Comparison of ENCODE assay signal across 8 cellular contexts in the genomic region with DNA sequence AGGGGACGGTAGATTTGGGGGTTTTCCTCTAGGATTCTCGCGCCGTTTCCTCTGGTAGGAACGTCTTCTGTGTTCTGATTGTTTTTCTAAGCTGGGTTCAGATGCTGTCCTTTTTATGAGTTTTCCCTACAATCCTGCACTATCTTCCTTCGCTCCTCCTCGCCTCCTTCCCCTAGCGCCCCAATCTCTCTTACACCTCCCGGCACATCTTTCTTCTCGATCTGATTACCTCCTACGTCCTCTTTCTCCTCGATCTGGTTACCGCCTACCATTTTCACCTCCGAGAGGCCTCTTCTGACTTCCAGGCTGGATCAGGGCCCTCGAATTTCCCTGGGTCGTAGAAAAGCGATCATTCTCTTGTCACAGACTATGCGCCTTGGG. TPM values are rescaled to one million over a fixed set of nuclear protein-coding genes. Genes with fewer than 3 reads are reported as not detected.
A peak's percentile ranks its signal among the peaks of the same experiment; 100 is the strongest.
DNase-seq lines count a peak whose midpoint lies in the region; ATAC-seq and TF ChIP-seq lines count a peak whose summit lies in the region.

No MANE protein-coding gene starts in this region.

- TF ChIP-seq CTCF in astrocyte of the spinal cord (IDR thresholded peaks at IDR 0.05; ENCODE audit: low read depth, low read length) (no peak), lower lobe of right lung (IDR thresholded peaks at IDR 0.05) (no peak), upper lobe of right lung (IDR thresholded peaks at IDR 0.05) (no peak)

- no peaks in the 10 kb centered on the region for H3K27me3 Mint-ChIP-seq in activated CD4-positive, alpha-beta T cell treated with anti-CD3 and anti-CD28 coated beads, Interleukin-2, amount 10 ng/mL, durations not matched to agents 7 days and 5 days
- H3K27me3 Mint-ChIP-seq in IgD-negative memory B cell: no peaks in the 10 kb centered on the region

- H3K9me3 ChIP-seq in lower lobe of right lung (no peaks in the 10 kb centered on the region), upper lobe of right lung (no peaks in the 10 kb centered on the region)

- no peaks in the 10 kb centered on the region for H3K27me3 ChIP-seq in lower lobe of right lung (ENCODE audit: low read depth)
- no peaks in the 10 kb centered on the region for H3K27me3 ChIP-seq in upper lobe of right lung

- H3K27ac Mint-ChIP-seq in activated CD4-positive, alpha-beta T cell treated with anti-CD3 and anti-CD28 coated beads, Interleukin-2, amount 10 ng/mL, durations not matched to agents 7 days and 5 days: peak overlapping the region; percentile 92
- peak overlapping the region; percentile 97 to 99 (median 98) for H3K27ac Mint-ChIP-seq in IgD-negative memory B cell

- no peaks in the 10 kb centered on the region for H3K9me3 Mint-ChIP-seq in activated CD4-positive, alpha-beta T cell treated with anti-CD3 and anti-CD28 coated beads, Interleukin-2, amount 10 ng/mL, durations not matched to agents 7 days and 5 days
- no peaks in the 10 kb centered on the region for H3K9me3 Mint-ChIP-seq in IgD-negative memory B cell

- intact Hi-C loops in lower lobe of right lung (cut with DNase I) (no loop called here), upper lobe of right lung (cut with DNase I) (no loop called here)

- peaks cover 46% of the 10 kb centered on the region for H3K4me1 Mint-ChIP-seq in activated CD4-positive, alpha-beta T cell treated with anti-CD3 and anti-CD28 coated beads, Interleukin-2, amount 10 ng/mL, durations not matched to agents 7 days and 5 days
- peaks cover 25 to 31% (median 29%) of the 10 kb centered on the region in 3 donors for H3K4me1 Mint-ChIP-seq in IgD-negative memory B cell

- peak overlapping the region; percentile 94 for H3K4me3 ChIP-seq in astrocyte of the spinal cord (ENCODE audit: low read depth, low read length)
- H3K4me3 ChIP-seq in lower lobe of right lung: peak overlapping the region; percentile 94
- H3K4me3 ChIP-seq in upper lobe of right lung: peak overlapping the region; percentile 100

- peak; percentile 25 for DNase-seq in activated CD4-positive, alpha-beta T cell treated with anti-CD3 and anti-CD28 coated beads, Interleukin-2, amount 10 ng/mL, durations not matched to agents 7 days and 5 days
- no peak for DNase-seq in activated CD4-positive, alpha-beta T cell treated with anti-CD3 and anti-CD28 coated beads for 1 hour
- no peak for DNase-seq in astrocyte of the spinal cord (ENCODE audit: low read depth, low spot score)
- no peak for DNase-seq in lower lobe of right lung
- no peak for DNase-seq in upper lobe of right lung
- no peak for DNase-seq in SHP77 treated with DMSO at 0.1 percent for 48 hours (lab: John Stamatoyannopoulos, UW)

- in situ Hi-C loops in astrocyte of the spinal cord (cut with HindIII; ENCODE audit: low sequenced_read_pairs): no loop called here

- H3K36me3 ChIP-seq in lower lobe of right lung: peaks cover 53% of the 10 kb centered on the region
- peaks cover 41% of the 10 kb centered on the region for H3K36me3 ChIP-seq in upper lobe of right lung

- ATAC-seq in lower lobe of right lung: peak in 1 of 2 donors; percentile 2
- no peak for ATAC-seq in upper lobe of right lung
- ATAC-seq in HG03521 (IDR thresholded peaks at IDR 0.05; ENCODE audit: unreplicated experiment): no peak

- peak overlapping the region; percentile 94 for H3K4me3 Mint-ChIP-seq in activated CD4-positive, alpha-beta T cell treated with anti-CD3 and anti-CD28 coated beads, Interleukin-2, amount 10 ng/mL, durations not matched to agents 7 days and 5 days
- peak overlapping the region; percentile 99 to 100 (median 99) for H3K4me3 Mint-ChIP-seq in IgD-negative memory B cell

- H3K27ac ChIP-seq in lower lobe of right lung (peak overlapping the region; percentile 98), upper lobe of right lung (peak overlapping the region; percentile 99)

- H3K4me1 ChIP-seq in lower lobe of right lung (peaks cover 43% of the 10 kb centered on the region), upper lobe of right lung (peaks cover 43% of the 10 kb centered on the region)

- peaks cover 36% of the 10 kb centered on the region for H3K36me3 Mint-ChIP-seq in activated CD4-positive, alpha-beta T cell treated with anti-CD3 and anti-CD28 coated beads, Interleukin-2, amount 10 ng/mL, durations not matched to agents 7 days and 5 days (ENCODE audit: low read depth)
- H3K36me3 Mint-ChIP-seq in IgD-negative memory B cell: peaks cover 3% of the 10 kb centered on the region

- CTCF ChIA-PET in activated CD4-positive, alpha-beta T cell treated with anti-CD3 and anti-CD28 coated beads, Interleukin-2, amount 10 ng/mL, durations not matched to agents 7 days and 5 days (lab: Charles Lee): interaction anchor here (0.9 to 4.0 kb wide), 7 partner anchors 10 to 99 kb away, joined by 3 to 18 read pairs (median 3); no protein-coding TSS in a partner anchor

- POLR2A ChIA-PET in activated CD4-positive, alpha-beta T cell treated with anti-CD3 and anti-CD28 coated beads, Interleukin-2, amount 10 ng/mL, durations not matched to agents 7 days and 5 days (lab: Charles Lee): interaction anchor here (1.0 kb wide), 1 partner anchor 28 kb away, joined by 4 read pairs; no protein-coding TSS in a partner anchor

RNA-seq across cellular contexts. Expression of a gene that starts 0.4 kb away (rescaled TPM):
- 100 to 1,000 TPM in 1 of 2 experiments, 10 to 100 TPM in 1; 94.2 to 115 TPM for total RNA-seq in activated CD4-positive, alpha-beta T cell treated with anti-CD3 and anti-CD28 coated beads, Interleukin-2, amount 10 ng/mL, durations not matched to agents 7 days and 5 days
- 162 TPM for polyA plus RNA-seq in IgD-negative memory B cell
- 64.2 TPM for total RNA-seq in lower lobe of right lung
- 72.0 TPM for total RNA-seq in upper lobe of right lung

RNA-seq across cellular contexts. Expression of a gene that starts 0.8 kb away (rescaled TPM):
- 10 to 100 TPM; 81.4 to 81.9 TPM for total RNA-seq in activated CD4-positive, alpha-beta T cell treated with anti-CD3 and anti-CD28 coated beads, Interleukin-2, amount 10 ng/mL, durations not matched to agents 7 days and 5 days
- polyA plus RNA-seq in IgD-negative memory B cell: 33.8 TPM
- 61.6 TPM for total RNA-seq in lower lobe of right lung
- total RNA-seq in upper lobe of right lung: 76.4 TPM

RNA-seq across cellular contexts. Expression of a gene that starts 29.4 kb away (rescaled TPM):
- total RNA-seq in activated CD4-positive, alpha-beta T cell treated with anti-CD3 and anti-CD28 coated beads, Interleukin-2, amount 10 ng/mL, durations not matched to agents 7 days and 5 days: 1 to 10 TPM; 5.7 to 8.6 TPM
- polyA plus RNA-seq in IgD-negative memory B cell: 5.5 TPM
- total RNA-seq in lower lobe of right lung: 6.8 TPM
- 7.5 TPM for total RNA-seq in upper lobe of right lung

RNA-seq across cellular contexts. Expression of a gene that starts 29.6 kb away (rescaled TPM):
- total RNA-seq in activated CD4-positive, alpha-beta T cell treated with anti-CD3 and anti-CD28 coated beads, Interleukin-2, amount 10 ng/mL, durations not matched to agents 7 days and 5 days: 10 to 100 TPM; 58.5 to 61.9 TPM
- 28.7 TPM for polyA plus RNA-seq in IgD-negative memory B cell
- total RNA-seq in lower lobe of right lung (26.8 TPM), upper lobe of right lung (26.9 TPM)

RNA-seq across cellular contexts. Expression of a gene that starts 34.7 kb away (rescaled TPM):
- 100 to 1,000 TPM; 361 to 399 TPM for total RNA-seq in activated CD4-positive, alpha-beta T cell treated with anti-CD3 and anti-CD28 coated beads, Interleukin-2, amount 10 ng/mL, durations not matched to agents 7 days and 5 days
- polyA plus RNA-seq in IgD-negative memory B cell: 728 TPM
- total RNA-seq in lower lobe of right lung: 236 TPM
- total RNA-seq in upper lobe of right lung: 219 TPM
